ENCODE assay signal across 31 cellular contexts in the genomic region with DNA sequence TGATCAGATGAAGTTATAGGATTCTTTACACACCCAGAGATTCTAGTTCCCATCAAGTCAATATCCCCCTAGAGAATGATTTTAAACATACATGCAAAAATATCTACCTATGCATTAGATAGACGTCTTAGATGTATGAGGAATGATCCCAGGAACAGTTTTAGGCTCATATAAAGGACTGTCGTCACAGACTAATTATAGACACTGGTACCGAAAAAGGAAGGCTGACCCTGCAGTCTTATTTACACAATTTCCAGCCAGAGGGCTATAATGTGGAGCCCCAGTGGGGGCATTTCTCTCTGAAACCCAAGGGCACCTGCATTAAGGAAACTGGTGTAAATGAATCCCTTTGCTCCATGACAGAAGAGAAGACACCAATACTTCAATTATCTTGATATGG.
"Had no signal": no experiment of that assay in that cellular context is flagged by ENCODE, and none has a peak within 500 bp of the region (broad histone marks: within the 10 kb centered on the region; RNA-seq: fewer than 3 reads in every experiment).

No MANE protein-coding gene starts in this region.

- H3K4me1 Mint-ChIP-seq: activated CD4-positive, alpha-beta T cell treated with anti-CD3 and anti-CD28 coated beads, Interleukin-2, amount 10 ng/mL, durations not matched to agents 24 days and 14 days; activated naive CD4-positive, alpha-beta T cell treated with anti-CD3 and anti-CD28 coated beads, Interleukin-2, amount 50 U/mL, for 24 hours; activated naive CD8-positive, alpha-beta T cell treated with anti-CD3 and anti-CD28 coated beads, Interleukin-2, amount 10 ng/mL, durations not matched to agents 7 days and 5 days; T-cell had no signal

- H3K27me3 ChIP-seq: ascending aorta, breast epithelium, Peyer's patch had no signal

- H3K9me3 ChIP-seq: ascending aorta, breast epithelium, Peyer's patch had no signal

- DNase-seq: activated CD4-positive, alpha-beta T cell treated with anti-CD3 and anti-CD28 coated beads, Interleukin-2, amount 10 ng/mL, durations not matched to agents 24 days and 14 days; activated CD4-positive, alpha-beta T cell treated with anti-CD3 and anti-CD28 coated beads, Interleukin-2, amount 50 U/mL, for 4 hours; activated CD8-positive, alpha-beta T cell treated with anti-CD3 and anti-CD28 coated beads for 36 hours; activated gamma-delta T cell; activated naive CD4-positive, alpha-beta T cell treated with Interleukin-2 at 50 U/mL for 16 hours; activated naive CD8-positive, alpha-beta T cell treated with anti-CD3 and anti-CD28 coated beads, Interleukin-2, amount 10 ng/mL, durations not matched to agents 7 days and 5 days; activated T-cell treated with anti-CD3 and anti-CD28 coated beads, Interleukin-2, amount 50 U/mL, for 1 hour; activated T-cell treated with anti-CD3 and anti-CD28 coated beads, Interleukin-2, amount 50 U/mL, for 72 hours; amygdala; cerebellar nuclear complex; IMR-90; NCI-H1092; NCI-H1930; NCI-H2107; NCI-H2171; NCI-H510A; NCI-H526; NK-92 treated with Interleukin-12 subunit alpha and Interleukin-12 subunit beta, amount 100 ng/mL, for 24 hours; PC-3; Peyer's patch; RPMI8226; SIG-M5; T-cell; T-helper 2 cell; T1000 had no signal

- H3K4me3 Mint-ChIP-seq: activated CD4-positive, alpha-beta T cell treated with anti-CD3 and anti-CD28 coated beads, Interleukin-2, amount 10 ng/mL, durations not matched to agents 24 days and 14 days; activated CD8-positive, alpha-beta T cell treated with anti-CD3 and anti-CD28 coated beads for 36 hours; activated naive CD4-positive, alpha-beta T cell treated with anti-CD3 and anti-CD28 coated beads, Interleukin-2, amount 50 U/mL, for 24 hours; activated naive CD8-positive, alpha-beta T cell treated with anti-CD3 and anti-CD28 coated beads, Interleukin-2, amount 10 ng/mL, durations not matched to agents 7 days and 5 days; activated T-cell treated with anti-CD3 and anti-CD28 coated beads, Interleukin-2, amount 50 U/mL, for 72 hours; T-cell had no signal

- H3K4me1 ChIP-seq: ascending aorta, breast epithelium, Peyer's patch had no signal

- ATAC-seq: activated CD8-positive, alpha-beta T cell treated with anti-CD3 and anti-CD28 coated beads for 36 hours; activated T-cell treated with anti-CD3 and anti-CD28 coated beads, Interleukin-2, amount 50 U/mL, for 72 hours; PC-3; SK-N-SH treated with all-trans-retinoic acid at 6 μM for 48 hours; T-cell had no signal

- H3K36me3 Mint-ChIP-seq: activated naive CD4-positive, alpha-beta T cell treated with anti-CD3 and anti-CD28 coated beads, Interleukin-2, amount 50 U/mL, for 24 hours; activated naive CD8-positive, alpha-beta T cell treated with anti-CD3 and anti-CD28 coated beads, Interleukin-2, amount 10 ng/mL, durations not matched to agents 7 days and 5 days; T-cell had no signal

- H3K9me3 Mint-ChIP-seq: activated CD4-positive, alpha-beta T cell treated with anti-CD3 and anti-CD28 coated beads, Interleukin-2, amount 10 ng/mL, durations not matched to agents 24 days and 14 days; activated CD8-positive, alpha-beta T cell treated with anti-CD3 and anti-CD28 coated beads for 36 hours; activated naive CD4-positive, alpha-beta T cell treated with anti-CD3 and anti-CD28 coated beads, Interleukin-2, amount 50 U/mL, for 24 hours; activated naive CD8-positive, alpha-beta T cell treated with anti-CD3 and anti-CD28 coated beads, Interleukin-2, amount 10 ng/mL, durations not matched to agents 7 days and 5 days; activated T-cell treated with anti-CD3 and anti-CD28 coated beads, Interleukin-2, amount 50 U/mL, for 72 hours; activated T-helper 2 cell treated with anti-CD3 and anti-CD28 coated beads, Interferon-gamma antibody, Interleukin-2, Interleukin-4, amounts not matched to agents 10 μg/mL and 5 μg/mL and 100 μg/mL, durations not matched to agents 14 hours and 24 hours and 36 hours; T-cell had no signal

- H3K27ac Mint-ChIP-seq: activated CD4-positive, alpha-beta T cell treated with anti-CD3 and anti-CD28 coated beads, Interleukin-2, amount 10 ng/mL, durations not matched to agents 24 days and 14 days; activated CD8-positive, alpha-beta T cell treated with anti-CD3 and anti-CD28 coated beads for 36 hours; activated naive CD4-positive, alpha-beta T cell treated with anti-CD3 and anti-CD28 coated beads, Interleukin-2, amount 50 U/mL, for 24 hours; activated naive CD8-positive, alpha-beta T cell treated with anti-CD3 and anti-CD28 coated beads, Interleukin-2, amount 10 ng/mL, durations not matched to agents 7 days and 5 days; activated T-cell treated with anti-CD3 and anti-CD28 coated beads, Interleukin-2, amount 50 U/mL, for 72 hours; activated T-helper 2 cell treated with anti-CD3 and anti-CD28 coated beads, Interferon-gamma antibody, Interleukin-2, Interleukin-4, amounts not matched to agents 10 μg/mL and 5 μg/mL and 100 μg/mL, durations not matched to agents 14 hours and 24 hours and 36 hours; T-cell had no signal

- H3K36me3 ChIP-seq: ascending aorta, breast epithelium, Peyer's patch had no signal

- H3K27me3 Mint-ChIP-seq: activated naive CD4-positive, alpha-beta T cell treated with anti-CD3 and anti-CD28 coated beads, Interleukin-2, amount 50 U/mL, for 24 hours had no signal

- H3K27ac ChIP-seq: ascending aorta, breast epithelium, Peyer's patch had no signal

- H3K4me3 ChIP-seq: ascending aorta, breast epithelium, K562, Peyer's patch had no signal
